ENCODE assay signal across 12 cellular contexts in genomic region chr20:37295001-37295400, GRCh38. TPM values are rescaled to one million over a fixed set of nuclear protein-coding genes. Genes with fewer than 3 reads are reported as not detected.
DNase-seq lines count a peak whose midpoint lies in the region; ATAC-seq, FAIRE-seq and TF ChIP-seq lines count a peak whose summit lies in the region.
"Had no signal": no experiment of that assay in that cellular context is flagged by ENCODE, and none has a peak within 500 bp of the region (broad histone marks: within the 10 kb centered on the region; RNA-seq: fewer than 3 reads in every experiment).

No MANE protein-coding gene starts in this region.

- in situ Hi-C loops in HepG2 (cut with HindIII; ENCODE audit: extremely low pct_ligation_motif_present, low pct_unique_long_range_greater_than_20kb): no loop called here

- H3K4me1 Mint-ChIP-seq in activated T-cell treated with anti-CD3 and anti-CD28 coated beads, Interleukin-2, amount 50 U/mL, for 4 hours (ENCODE audit: low read depth): peaks cover 47% of the 10 kb centered on the region
- H3K4me1 Mint-ChIP-seq in activated naive CD8-positive, alpha-beta T cell (ENCODE audit: low read depth): peaks cover 58% of the 10 kb centered on the region
- peaks cover 32% of the 10 kb centered on the region for H3K4me1 Mint-ChIP-seq in type B pancreatic cell (ENCODE audit: unreplicated experiment)

- TF ChIP-seq RAD21 in HepG2 (CRISPR knock-in tag; IDR thresholded peaks at IDR 0.05): no peak

- CTCF ChIA-PET in HepG2 (lab: Yijun Ruan, JAX; ENCODE audit: low intra/inter-chr PET ratio, low total read pairs): no interaction called here

- H3K9ac ChIP-seq in keratinocyte (ENCODE audit: control insufficient read depth, extremely low read depth, insufficient read depth, low read length) (peak overlapping the region; percentile 76), HepG2 (ENCODE audit: insufficient read depth, low read depth, low read length) (no peak overlapping the region)

- WGBS in HepG2 (ENCODE audit: low lambda C conversion rate): 64% methylated on average over 3 of the region's 3 CpGs

- TF ChIP-seq EP300 in HepG2 (IDR thresholded peaks at IDR 0.05; ENCODE audit: low read depth in 2 of 2, low read length in 2 of 2): no peak
- no peak for TF ChIP-seq EP300 in HepG2 (CRISPR knock-in tag; IDR thresholded peaks at IDR 0.05; ENCODE audit: borderline replicate concordance)

- H3K27me3 ChIP-seq in keratinocyte (ENCODE audit: control insufficient read depth, extremely low read depth, insufficient read depth, low read length) (no peaks in the 10 kb centered on the region), HepG2 (ENCODE audit: control insufficient read depth in 1 of 2, insufficient read depth in 2 of 2, low read length in 2 of 2) (no peaks in the 10 kb centered on the region; a peak in 1 of 5 replicates)

- intact Hi-C loops in HepG2 (cut with micrococcal nuclease; ENCODE audit: unreplicated experiment): no loop called here

- H3K27ac Mint-ChIP-seq in activated naive CD8-positive, alpha-beta T cell: peak overlapping the region; percentile 17
- peak overlapping the region; percentile 0 for H3K27ac Mint-ChIP-seq in type B pancreatic cell
- H3K27ac Mint-ChIP-seq: activated CD4-positive, alpha-beta T cell treated with anti-CD3 and anti-CD28 coated beads, Interleukin-2, amount 10 ng/mL, durations not matched to agents 7 days and 5 days had no signal

- peak overlapping the region in 2 of 3 experiments; percentile 61 to 69 for H3K4me3 ChIP-seq in keratinocyte (ENCODE audit: control insufficient read depth in 2 of 3, extremely low read depth in 1 of 3, insufficient read depth in 2 of 3, low read depth in 1 of 3, low read length in 3 of 3)
- H3K4me3 ChIP-seq in HepG2 (replicated peaks in 1 of 3; ENCODE audit: insufficient read depth in 1 of 3, low read depth in 2 of 3, low read length in 3 of 3): no peak overlapping the region

- H3K9me3 ChIP-seq in keratinocyte (ENCODE audit: control insufficient read depth, low read depth, low read length): no peaks in the 10 kb centered on the region
- H3K9me3 ChIP-seq in HepG2 (ENCODE audit: low read length): no peaks in the 10 kb centered on the region

- H3K36me3 ChIP-seq in keratinocyte (ENCODE audit: control insufficient read depth in 2 of 2, extremely low read depth in 1 of 2, insufficient read depth in 2 of 2, low read length in 2 of 2) (peaks cover 8 to 21% of the 10 kb centered on the region in 2 experiments), HepG2 (replicated peaks in 1 of 2; ENCODE audit: control insufficient read depth in 1 of 2, insufficient read depth in 2 of 2, low read length in 2 of 2) (peaks cover 5 to 16% of the 10 kb centered on the region in 2 experiments; a peak in 4 of 5 replicates)

- POLR2A ChIA-PET in HepG2 (lab: Yijun Ruan, JAX): no interaction called here

- TF ChIP-seq POLR2A in HepG2 (IDR thresholded peaks at IDR 0.05; ENCODE audit: insufficient read depth in 1 of 2, low read depth in 2 of 2, low read length in 2 of 2): no peak

- H3K79me2 ChIP-seq in keratinocyte (ENCODE audit: control insufficient read depth, insufficient read depth, low read length): peaks cover 59% of the 10 kb centered on the region
- peaks cover 72% of the 10 kb centered on the region for H3K79me2 ChIP-seq in HepG2 (ENCODE audit: insufficient read depth, low read length)

- no peak for DNase-seq in activated T-cell treated with anti-CD3 and anti-CD28 coated beads, Interleukin-2, amount 50 U/mL, for 4 hours
- DNase-seq in activated T-cell treated with anti-CD3 and anti-CD28 coated beads, Interleukin-2, amount 50 U/mL, for 48 hours: no peak
- DNase-seq in keratinocyte (ENCODE audit: low read depth, low spot score) (peak; percentile 97), type B pancreatic cell (ENCODE audit: extremely low spot score, unreplicated experiment) (no peak), NCI-H2107 treated with DMSO at 0.1 percent for 48 hours (lab: John Stamatoyannopoulos, UW; ENCODE audit: unreplicated experiment) (no peak), HepG2 (ENCODE audit: low spot score) (no peak)
- DNase-seq: activated CD4-positive, alpha-beta T cell treated with anti-CD3 and anti-CD28 coated beads, Interleukin-2, amount 10 ng/mL, durations not matched to agents 7 days and 5 days; DND-41; left cardiac atrium had no signal

- peaks cover 31% of the 10 kb centered on the region for H3K36me3 Mint-ChIP-seq in activated T-cell treated with anti-CD3 and anti-CD28 coated beads, Interleukin-2, amount 50 U/mL, for 4 hours (ENCODE audit: insufficient read depth)
- peaks cover 19% of the 10 kb centered on the region for H3K36me3 Mint-ChIP-seq in activated naive CD8-positive, alpha-beta T cell
- H3K36me3 Mint-ChIP-seq in type B pancreatic cell: peaks cover 38% of the 10 kb centered on the region

- H3K4me2 ChIP-seq in keratinocyte (ENCODE audit: control insufficient read depth, extremely low read depth, insufficient read depth, low read depth, low read length): peak overlapping the region; percentile 98
- no peak overlapping the region for H3K4me2 ChIP-seq in HepG2 (ENCODE audit: low read depth, low read length)

- no peak overlapping the region for H2AFZ ChIP-seq in keratinocyte (ENCODE audit: control insufficient read depth, low read length)
- H2AFZ ChIP-seq in HepG2 (ENCODE audit: low read length): no peak overlapping the region

- H3K4me3 Mint-ChIP-seq in activated T-cell treated with anti-CD3 and anti-CD28 coated beads, Interleukin-2, amount 50 U/mL, for 4 hours: no peak overlapping the region
- H3K4me3 Mint-ChIP-seq in activated naive CD8-positive, alpha-beta T cell: no peak overlapping the region
- no peak overlapping the region for H3K4me3 Mint-ChIP-seq in type B pancreatic cell
- H3K4me3 Mint-ChIP-seq: activated CD4-positive, alpha-beta T cell treated with anti-CD3 and anti-CD28 coated beads, Interleukin-2, amount 10 ng/mL, durations not matched to agents 7 days and 5 days had no signal

- peaks cover 5% of the 10 kb centered on the region for H3K9me1 ChIP-seq in keratinocyte (ENCODE audit: control insufficient read depth, extremely low read depth, insufficient read depth, low read length)

- peak; percentile 50 to 63 for ATAC-seq in activated T-cell treated with anti-CD3 and anti-CD28 coated beads, Interleukin-2, amount 50 U/mL, for 4 hours
- ATAC-seq in GM21529 (IDR thresholded peaks at IDR 0.05; ENCODE audit: unreplicated experiment) (no peak), HepG2 (no peak)

- H4K20me1 ChIP-seq in keratinocyte (ENCODE audit: control insufficient read depth, extremely low read depth, insufficient read depth, low read length): no peaks in the 10 kb centered on the region
- no peaks in the 10 kb centered on the region for H4K20me1 ChIP-seq in HepG2 (ENCODE audit: insufficient read depth, low read length)

- dilution Hi-C loops in keratinocyte (cut with MboI; ENCODE audit: extremely low pct_ligation_motif_present, low sequenced_read_pairs): no loop called here

- peak; percentile 91 for FAIRE-seq in keratinocyte (lab: Jason Lieb, UNC)
- FAIRE-seq in HepG2 (lab: Jason Lieb, UNC): no peak

- no TSS peak for BruUV-seq in HepG2 (replicated peaks; lab: Mats Ljungman, UMichigan)

- peaks cover 4% of the 10 kb centered on the region for H3K9me3 Mint-ChIP-seq in activated T-cell treated with anti-CD3 and anti-CD28 coated beads, Interleukin-2, amount 50 U/mL, for 4 hours
- H3K9me3 Mint-ChIP-seq in activated naive CD8-positive, alpha-beta T cell (ENCODE audit: low read depth): no peaks in the 10 kb centered on the region
- peaks cover 4% of the 10 kb centered on the region for H3K9me3 Mint-ChIP-seq in type B pancreatic cell
- H3K9me3 Mint-ChIP-seq: activated CD4-positive, alpha-beta T cell treated with anti-CD3 and anti-CD28 coated beads, Interleukin-2, amount 10 ng/mL, durations not matched to agents 7 days and 5 days had no signal

- H3K27ac ChIP-seq in keratinocyte (ENCODE audit: control insufficient read depth, insufficient read depth, low read length) (peak overlapping the region; percentile 98), HepG2 (ENCODE audit: extremely low read length, insufficient read depth, low read length) (no peak overlapping the region)
- H3K27ac ChIP-seq: HL-60 had no signal

- H3K4me1 ChIP-seq in keratinocyte (ENCODE audit: control insufficient read depth, extremely low read depth, insufficient read depth, low read length): peaks cover 62% of the 10 kb centered on the region
- H3K4me1 ChIP-seq in HepG2 (ENCODE audit: insufficient read depth, low read length): peaks cover 38% of the 10 kb centered on the region

- H3K27me3 Mint-ChIP-seq in activated T-cell treated with anti-CD3 and anti-CD28 coated beads, Interleukin-2, amount 50 U/mL, for 4 hours (ENCODE audit: low read depth): no peaks in the 10 kb centered on the region
- H3K27me3 Mint-ChIP-seq in activated naive CD8-positive, alpha-beta T cell: no peaks in the 10 kb centered on the region
- H3K27me3 Mint-ChIP-seq in type B pancreatic cell: no peaks in the 10 kb centered on the region
- H3K27me3 Mint-ChIP-seq: activated CD4-positive, alpha-beta T cell treated with anti-CD3 and anti-CD28 coated beads, Interleukin-2, amount 10 ng/mL, durations not matched to agents 7 days and 5 days had no signal

- TF ChIP-seq CTCF in keratinocyte (optimal IDR thresholded peaks at IDR 0.05 in 1 of 3, IDR thresholded peaks at IDR 0.05 in 1 of 3, conservative IDR thresholded peaks at IDR 0.05 in 1 of 3; ENCODE audit: extremely low read depth in 1 of 3, insufficient read depth in 2 of 3, low read length in 3 of 3) (no peak), type B pancreatic cell (conservative IDR thresholded peaks at IDR 0.05) (no peak), HepG2 (CRISPR knock-in tag; IDR thresholded peaks at IDR 0.05) (no peak)

RNA-seq across cellular contexts. Expression of gene MANBAL, which starts 5.5 kb away (rescaled TPM):
- 10 to 100 TPM; 15.3 to 16.6 (median 15.7) TPM for total RNA-seq in activated T-cell treated with anti-CD3 and anti-CD28 coated beads, Interleukin-2, amount 50 U/mL, for 4 hours
- polyA plus RNA-seq in keratinocyte (82.3 to 109 TPM (median 109 TPM) in 3 replicates), HepG2 (2011; rRNA removed) (70.2 and 74.1 TPM in 2 replicates)
- polyA plus RNA-seq in keratinocyte (2011; ENCODE audit: low read depth): 7.6 TPM
- 110 and 123 TPM in 2 replicates for polyA plus RNA-seq in keratinocyte (2011; cell fraction: cytosol; rRNA removed)
- 79.0 and 84.6 TPM in 2 replicates for polyA plus RNA-seq in keratinocyte (2011; cell fraction: nucleus; rRNA removed)
- 48.2 and 69.9 TPM in 2 replicates for polyA plus RNA-seq in keratinocyte (2012; ENCODE audit: low replicate concordance)
- 40.9 to 65.6 TPM (median 48.7 TPM) in 3 replicates for polyA minus RNA-seq in keratinocyte
- 34.0 TPM for polyA minus RNA-seq in keratinocyte (2011; cell fraction: cytosol; rRNA and poly(A)+ RNA removed)
- polyA minus RNA-seq in keratinocyte (2011; cell fraction: nucleus; rRNA and poly(A)+ RNA removed): 14.7 and 18.5 TPM in 2 replicates
- total RNA-seq in type B pancreatic cell (ENCODE audit: low replicate concordance) (35.5 and 40.4 TPM in 2 replicates), HepG2 (2016; rRNA removed; fragmentation: Illumina TruSeq; extraction: Trizol) (16.5 and 18.6 TPM in 2 replicates)
- total RNA-seq in HepG2 (2016; cell fraction: cytosol; rRNA removed; fragmentation: Illumina TruSeq; extraction: Trizol; ENCODE audit: low read depth): 10.8 and 15.2 TPM in 2 replicates
- total RNA-seq in HepG2 (2016; cell fraction: insoluble cytoplasmic fraction; rRNA removed; fragmentation: Illumina TruSeq; extraction: Trizol): 15.1 and 16.2 TPM in 2 replicates
- total RNA-seq in HepG2 (2016; cell fraction: membrane; rRNA removed; fragmentation: Illumina TruSeq; extraction: Trizol): 25.3 and 29.5 TPM in 2 replicates
- total RNA-seq in HepG2 (2016; cell fraction: nucleus; rRNA removed; fragmentation: Illumina TruSeq; extraction: Trizol): 15.3 and 19.6 TPM in 2 replicates
- 93.3 and 98.4 TPM in 2 replicates for polyA plus RNA-seq in HepG2 (2011; cell fraction: cytosol; rRNA removed)
- 35.2 and 44.3 TPM in 2 replicates for polyA plus RNA-seq in HepG2 (2011; cell fraction: nucleus; rRNA removed)
- polyA plus RNA-seq in HepG2 (2012): 45.7 and 46.8 TPM in 2 replicates
- polyA plus RNA-seq in HepG2 (2016; cell fraction: cytosol; fragmentation: Illumina TruSeq; extraction: Trizol; ENCODE audit: low read depth): 48.1 and 71.4 TPM in 2 replicates
- polyA plus RNA-seq in HepG2 (2016; cell fraction: insoluble cytoplasmic fraction; fragmentation: Illumina TruSeq; extraction: Trizol; ENCODE audit: low read depth): 55.8 and 57.5 TPM in 2 replicates
- 67.6 and 91.3 TPM in 2 replicates for polyA plus RNA-seq in HepG2 (2016; cell fraction: membrane; fragmentation: Illumina TruSeq; extraction: Trizol; ENCODE audit: low read depth)
- polyA plus RNA-seq in HepG2 (2016; cell fraction: nucleus; fragmentation: Illumina TruSeq; extraction: Trizol; ENCODE audit: insufficient read depth, low read depth): 68.3 and 69.5 TPM in 2 replicates
- 47.1 and 62.0 TPM in 2 replicates for polyA minus RNA-seq in HepG2 (2011; rRNA and poly(A)+ RNA removed; ENCODE audit: low replicate concordance)
- 11.5 and 14.7 TPM in 2 replicates for polyA minus RNA-seq in HepG2 (2011; cell fraction: cytosol; rRNA and poly(A)+ RNA removed)
- polyA minus RNA-seq in HepG2 (2011; cell fraction: nucleus; rRNA and poly(A)+ RNA removed): 7.6 and 12.7 TPM in 2 replicates

RNA-seq across cellular contexts. Expression of gene GHRH, which starts 33.4 kb away (rescaled TPM):
- total RNA-seq in activated T-cell treated with anti-CD3 and anti-CD28 coated beads, Interleukin-2, amount 50 U/mL, for 4 hours: not detected
- not detected in 3 replicates for polyA plus RNA-seq in keratinocyte
- polyA plus RNA-seq in keratinocyte (2011; ENCODE audit: low read depth): not detected
- not detected in 2 replicates for polyA plus RNA-seq in keratinocyte (2011; cell fraction: cytosol; rRNA removed)
- polyA plus RNA-seq in keratinocyte (2011; cell fraction: nucleus; rRNA removed): not detected in 2 replicates
- not detected in 2 replicates for polyA plus RNA-seq in keratinocyte (2012; ENCODE audit: low replicate concordance)
- not detected in 3 replicates for polyA minus RNA-seq in keratinocyte
- polyA minus RNA-seq in keratinocyte (2011; cell fraction: cytosol; rRNA and poly(A)+ RNA removed): not detected
- polyA minus RNA-seq in keratinocyte (2011; cell fraction: nucleus; rRNA and poly(A)+ RNA removed): not detected in 2 replicates
- total RNA-seq in type B pancreatic cell (ENCODE audit: low replicate concordance): 0.77 and 3.9 TPM in 2 replicates
- total RNA-seq in HepG2 (2016; rRNA removed; fragmentation: Illumina TruSeq; extraction: Trizol): not detected in 2 replicates
- not detected in 2 replicates for total RNA-seq in HepG2 (2016; cell fraction: cytosol; rRNA removed; fragmentation: Illumina TruSeq; extraction: Trizol; ENCODE audit: low read depth)
- total RNA-seq in HepG2 (2016; cell fraction: insoluble cytoplasmic fraction; rRNA removed; fragmentation: Illumina TruSeq; extraction: Trizol): not detected in 2 replicates
- not detected in 2 replicates for total RNA-seq in HepG2 (2016; cell fraction: membrane; rRNA removed; fragmentation: Illumina TruSeq; extraction: Trizol)
- not detected in 2 replicates for total RNA-seq in HepG2 (2016; cell fraction: nucleus; rRNA removed; fragmentation: Illumina TruSeq; extraction: Trizol)
- not detected in 2 replicates for polyA plus RNA-seq in HepG2 (2011; rRNA removed)
- not detected in 2 replicates for polyA plus RNA-seq in HepG2 (2011; cell fraction: cytosol; rRNA removed)
- not detected in 2 replicates for polyA plus RNA-seq in HepG2 (2011; cell fraction: nucleus; rRNA removed)
- polyA plus RNA-seq in HepG2 (2012): not detected in 2 replicates
- not detected in 2 replicates for polyA plus RNA-seq in HepG2 (2016; cell fraction: cytosol; fragmentation: Illumina TruSeq; extraction: Trizol; ENCODE audit: low read depth)
- not detected in 2 replicates for polyA plus RNA-seq in HepG2 (2016; cell fraction: insoluble cytoplasmic fraction; fragmentation: Illumina TruSeq; extraction: Trizol; ENCODE audit: low read depth)
- polyA plus RNA-seq in HepG2 (2016; cell fraction: membrane; fragmentation: Illumina TruSeq; extraction: Trizol; ENCODE audit: low read depth): not detected in 2 replicates
- polyA plus RNA-seq in HepG2 (2016; cell fraction: nucleus; fragmentation: Illumina TruSeq; extraction: Trizol; ENCODE audit: insufficient read depth, low read depth): not detected in 2 replicates
- polyA minus RNA-seq in HepG2 (2011; rRNA and poly(A)+ RNA removed; ENCODE audit: low replicate concordance): not detected in 2 replicates
- polyA minus RNA-seq in HepG2 (2011; cell fraction: cytosol; rRNA and poly(A)+ RNA removed): not detected in 2 replicates
- not detected in 2 replicates for polyA minus RNA-seq in HepG2 (2011; cell fraction: nucleus; rRNA and poly(A)+ RNA removed)
- total RNA-seq: activated CD4-positive, alpha-beta T cell treated with anti-CD3 and anti-CD28 coated beads, Interleukin-2, amount 10 ng/mL, durations not matched to agents 7 days and 5 days had no signal

RNA-seq across cellular contexts. Expression of gene SRC, which starts 50.9 kb away (rescaled TPM):
- 1 to 10 TPM; 2.8 to 4.7 (median 3.8) TPM for total RNA-seq in activated T-cell treated with anti-CD3 and anti-CD28 coated beads, Interleukin-2, amount 50 U/mL, for 4 hours
- polyA plus RNA-seq in keratinocyte: 22.8 to 32.3 TPM (median 30.9 TPM) in 3 replicates
- polyA plus RNA-seq in keratinocyte (2011; ENCODE audit: low read depth): 10.3 TPM
- 22.0 and 26.2 TPM in 2 replicates for polyA plus RNA-seq in keratinocyte (2011; cell fraction: cytosol; rRNA removed)
- polyA plus RNA-seq in keratinocyte (2011; cell fraction: nucleus; rRNA removed): 65.3 and 76.3 TPM in 2 replicates
- polyA plus RNA-seq in keratinocyte (2012; ENCODE audit: low replicate concordance): 16.5 and 28.7 TPM in 2 replicates
- polyA minus RNA-seq in keratinocyte: 47.7 to 113 TPM (median 52.6 TPM) in 3 replicates
- polyA minus RNA-seq in keratinocyte (2011; cell fraction: cytosol; rRNA and poly(A)+ RNA removed): 31.1 TPM
- polyA minus RNA-seq in keratinocyte (2011; cell fraction: nucleus; rRNA and poly(A)+ RNA removed): 39.2 and 42.9 TPM in 2 replicates
- total RNA-seq in type B pancreatic cell (ENCODE audit: low replicate concordance): 56.0 and 70.3 TPM in 2 replicates
- 54.7 and 59.7 TPM in 2 replicates for total RNA-seq in HepG2 (2016; rRNA removed; fragmentation: Illumina TruSeq; extraction: Trizol)
- 18.4 and 21.0 TPM in 2 replicates for total RNA-seq in HepG2 (2016; cell fraction: cytosol; rRNA removed; fragmentation: Illumina TruSeq; extraction: Trizol; ENCODE audit: low read depth)
- 48.2 and 56.8 TPM in 2 replicates for total RNA-seq in HepG2 (2016; cell fraction: insoluble cytoplasmic fraction; rRNA removed; fragmentation: Illumina TruSeq; extraction: Trizol)
- total RNA-seq in HepG2 (2016; cell fraction: membrane; rRNA removed; fragmentation: Illumina TruSeq; extraction: Trizol): 25.3 and 30.3 TPM in 2 replicates
- total RNA-seq in HepG2 (2016; cell fraction: nucleus; rRNA removed; fragmentation: Illumina TruSeq; extraction: Trizol): 60.1 and 65.6 TPM in 2 replicates
- 192 and 229 TPM in 2 replicates for polyA plus RNA-seq in HepG2 (2011; rRNA removed)
- 97.4 and 112 TPM in 2 replicates for polyA plus RNA-seq in HepG2 (2011; cell fraction: cytosol; rRNA removed)
- 448 and 459 TPM in 2 replicates for polyA plus RNA-seq in HepG2 (2011; cell fraction: nucleus; rRNA removed)
- 148 and 158 TPM in 2 replicates for polyA plus RNA-seq in HepG2 (2012)
- 3.4 and 4.0 TPM in 2 replicates for polyA plus RNA-seq in HepG2 (2016; cell fraction: cytosol; fragmentation: Illumina TruSeq; extraction: Trizol; ENCODE audit: low read depth)
- polyA plus RNA-seq in HepG2 (2016; cell fraction: insoluble cytoplasmic fraction; fragmentation: Illumina TruSeq; extraction: Trizol; ENCODE audit: low read depth): 43.5 and 52.9 TPM in 2 replicates
- polyA plus RNA-seq in HepG2 (2016; cell fraction: membrane; fragmentation: Illumina TruSeq; extraction: Trizol; ENCODE audit: low read depth): 13.5 and 16.0 TPM in 2 replicates
- polyA plus RNA-seq in HepG2 (2016; cell fraction: nucleus; fragmentation: Illumina TruSeq; extraction: Trizol; ENCODE audit: insufficient read depth, low read depth): 92.1 and 101 TPM in 2 replicates
- 0.87 and 280 TPM in 2 replicates for polyA minus RNA-seq in HepG2 (2011; rRNA and poly(A)+ RNA removed; ENCODE audit: low replicate concordance)
- 92.5 and 127 TPM in 2 replicates for polyA minus RNA-seq in HepG2 (2011; cell fraction: cytosol; rRNA and poly(A)+ RNA removed)
- polyA minus RNA-seq in HepG2 (2011; cell fraction: nucleus; rRNA and poly(A)+ RNA removed): 209 and 267 TPM in 2 replicates

Comparison
In these comparisons a context has a peak if more than half of its experiments do, and no peak if none do; other contexts are left out.
1. ATAC-seq: peak in activated T-cell treated with anti-CD3 and anti-CD28 coated beads, Interleukin-2, amount 50 U/mL, for 4 hours (2 of 2); none in GM21529 (single experiment) and HepG2 (single experiment).
2. H3K4me3 ChIP-seq: peak in keratinocyte (2 of 3); none in HepG2 (0 of 3).